ENCODE assay signal across 7 cellular contexts in genomic region chr16:29273298-29273907, GRCh38.
DNase-seq lines count a peak whose midpoint lies in the region; ATAC-seq, FAIRE-seq and TF ChIP-seq lines count a peak whose summit lies in the region.
"Not testable (repeated sequence)": the region's sequence is repeated elsewhere in the genome, so short reads cannot be mapped to it uniquely, and the experiment has no call there.

No MANE protein-coding gene starts in this region.

- H3K4me1 Mint-ChIP-seq in activated CD4-positive, alpha-beta T cell treated with anti-CD3 and anti-CD28 coated beads for 36 hours; stimulated activated naive B cell treated with anti-CD40 and anti-IgM and Interleukin-4, amounts not matched to agents 10 μg/mL and 1 μg/mL and 100 μg/mL, for 72 hours: not testable (repeated sequence)

- not testable (repeated sequence) for H3K23ac ChIP-seq in mesendoderm (ENCODE audit: low read length)

- 25% methylated on average over 5 of the region's 5 CpGs for WGBS in GM12878 (ENCODE audit: insufficient coverage, insufficient replicate concordance, low lambda C conversion rate, missing lambda C conversion rate)
- WGBS in mesendoderm (ENCODE audit: extremely low coverage, insufficient coverage, low lambda C conversion rate): 94% methylated on average over 3 of the region's 5 CpGs

- not testable (repeated sequence) for H3K27ac Mint-ChIP-seq in activated CD4-positive, alpha-beta T cell treated with anti-CD3 and anti-CD28 coated beads for 36 hours; stimulated activated naive B cell treated with anti-CD40 and anti-IgM and Interleukin-4, amounts not matched to agents 10 μg/mL and 1 μg/mL and 100 μg/mL, for 72 hours

- in situ Hi-C loops in GM12878 (cut with MboI): not testable (repeated sequence)

- not testable (repeated sequence) for H3K4me1 ChIP-seq in GM12878 (ENCODE audit: control insufficient read depth, insufficient read depth, low read length); mesendoderm (ENCODE audit: control insufficient read depth, low read depth, low read length)

- CTCF ChIA-PET in activated CD4-positive, alpha-beta T cell treated with anti-CD3 and anti-CD28 coated beads for 36 hours (lab: Charles Lee); GM12878 (lab: Yijun Ruan, JAX): not testable (repeated sequence)

- TF ChIP-seq CTCF in NB4 (IDR thresholded peaks at IDR 0.05; ENCODE audit: low read depth, low read length); GM12878 (IDR thresholded peaks at IDR 0.05 in 2 of 3, conservative IDR thresholded peaks at IDR 0.05 in 1 of 3; ENCODE audit: control insufficient read depth in 2 of 3, extremely low read depth in 1 of 3, insufficient read depth in 1 of 3, low read depth in 3 of 3, low read length in 3 of 3); fibroblast of pulmonary artery (IDR thresholded peaks at IDR 0.05; ENCODE audit: low read length, missing control alignments): not testable (repeated sequence)

- not testable (repeated sequence) for H3K27ac ChIP-seq in GM12878 (ENCODE audit: control insufficient read depth, insufficient read depth); mesendoderm (ENCODE audit: low read depth, low read length)

- SMC1A ChIA-PET in GM12878 (lab: Charles Lee; ENCODE audit: uncharacterized antibody, unreplicated experiment): not testable (repeated sequence)

- not testable (repeated sequence) for H2AK5ac ChIP-seq in mesendoderm (ENCODE audit: low read length)

- not testable (repeated sequence) for H4K5ac ChIP-seq in mesendoderm (ENCODE audit: low read length)

- RAD21 ChIA-PET in GM12878 (lab: Charles Lee; ENCODE audit: unreplicated experiment): not testable (repeated sequence)

- not testable (repeated sequence) for H3K9me3 Mint-ChIP-seq in activated CD4-positive, alpha-beta T cell treated with anti-CD3 and anti-CD28 coated beads for 36 hours (ENCODE audit: low read depth); stimulated activated naive B cell treated with anti-CD40 and anti-IgM and Interleukin-4, amounts not matched to agents 10 μg/mL and 1 μg/mL and 100 μg/mL, for 72 hours

- H3K79me1 ChIP-seq in mesendoderm (ENCODE audit: low read length): not testable (repeated sequence)

- H3K36me3 ChIP-seq in GM12878 (ENCODE audit: control insufficient read depth in 2 of 2, insufficient read depth in 2 of 2, low read length in 1 of 2); mesendoderm (ENCODE audit: control insufficient read depth, insufficient read depth, low read length): not testable (repeated sequence)

- not testable (repeated sequence) for H3K79me2 ChIP-seq in GM12878 (ENCODE audit: control insufficient read depth, insufficient read depth, low read length); mesendoderm (ENCODE audit: control insufficient read depth, insufficient read depth, low read length)

- not testable (repeated sequence) for H4K8ac ChIP-seq in mesendoderm (ENCODE audit: low read depth, low read length)

- not testable (repeated sequence) for H2AFZ ChIP-seq in GM12878 (ENCODE audit: control insufficient read depth, low read depth, low read length)

- intact Hi-C loops in activated CD4-positive, alpha-beta T cell treated with anti-CD3 and anti-CD28 coated beads for 36 hours (cut with DNase I, micrococcal nuclease); GM12878 (cut with micrococcal nuclease; ENCODE audit: unreplicated experiment): not testable (repeated sequence)

- H3K9me3 ChIP-seq in GM12878 (replicated peaks; ENCODE audit: control insufficient read depth, insufficient read depth, low read length): not testable (repeated sequence)

- not testable (repeated sequence) for H3K27me3 ChIP-seq in GM12878 (replicated peaks in 1 of 2; ENCODE audit: control insufficient read depth in 2 of 2, insufficient read depth in 2 of 2, low read length in 1 of 2); mesendoderm (ENCODE audit: insufficient read depth, low read length, poor library complexity)

- FAIRE-seq in GM12878 (lab: Jason Lieb, UNC): peak; percentile 47

- H3K36me3 Mint-ChIP-seq in activated CD4-positive, alpha-beta T cell treated with anti-CD3 and anti-CD28 coated beads for 36 hours (ENCODE audit: low read depth): not testable (repeated sequence)
- peaks cover 6 to 17% of the 10 kb centered on the region in 2 donors for H3K36me3 Mint-ChIP-seq in stimulated activated naive B cell treated with anti-CD40 and anti-IgM and Interleukin-4, amounts not matched to agents 10 μg/mL and 1 μg/mL and 100 μg/mL, for 72 hours

- H3K9ac ChIP-seq in GM12878 (ENCODE audit: control insufficient read depth, insufficient read depth, low read length); mesendoderm (ENCODE audit: low read length): not testable (repeated sequence)

- H3K4me2 ChIP-seq in GM12878 (ENCODE audit: control insufficient read depth, insufficient read depth); mesendoderm (ENCODE audit: low read length): not testable (repeated sequence)

- not testable (repeated sequence) for H3K27me3 Mint-ChIP-seq in activated CD4-positive, alpha-beta T cell treated with anti-CD3 and anti-CD28 coated beads for 36 hours; stimulated activated naive B cell treated with anti-CD40 and anti-IgM and Interleukin-4, amounts not matched to agents 10 μg/mL and 1 μg/mL and 100 μg/mL, for 72 hours

- H4K20me1 ChIP-seq in GM12878 (ENCODE audit: control insufficient read depth, insufficient read depth): not testable (repeated sequence)

- H3K4ac ChIP-seq in mesendoderm (ENCODE audit: low read depth, low read length): not testable (repeated sequence)

- not testable (repeated sequence) for TF ChIP-seq POLR2A in NB4 (IDR thresholded peaks at IDR 0.05; ENCODE audit: extremely low read depth, insufficient read length); GM12878 (IDR thresholded peaks at IDR 0.05; ENCODE audit: low read depth, low read length)

- ATAC-seq in activated CD4-positive, alpha-beta T cell treated with anti-CD3 and anti-CD28 coated beads for 36 hours: peak; percentile 88
- not testable (repeated sequence) for ATAC-seq in GM12878
- peak; percentile 59 to 62 for ATAC-seq in stimulated activated naive B cell treated with anti-CD40 and anti-IgM and Interleukin-4, amounts not matched to agents 10 μg/mL and 1 μg/mL and 100 μg/mL, for 72 hours (replicated peaks)

- H2BK5ac ChIP-seq in mesendoderm (ENCODE audit: low read length): not testable (repeated sequence)

- not testable (repeated sequence) for TF ChIP-seq RAD21 in GM12878 (IDR thresholded peaks at IDR 0.05; ENCODE audit: insufficient read depth, low read depth, low read length)

- DNase-seq in H4 (ENCODE audit: low spot score): peak; percentile 31
- peak; percentile 10 for DNase-seq in NB4 (ENCODE audit: low read depth)
- DNase-seq in activated CD4-positive, alpha-beta T cell treated with anti-CD3 and anti-CD28 coated beads for 36 hours: peak; percentile 25
- DNase-seq in GM12878 (ENCODE audit: low read depth, low spot score); stimulated activated naive B cell treated with anti-CD40 and anti-IgM and Interleukin-4, amounts not matched to agents 10 μg/mL and 1 μg/mL and 100 μg/mL, for 72 hours: not testable (repeated sequence)
- peak; percentile 29 for DNase-seq in fibroblast of pulmonary artery (ENCODE audit: low read depth)
- DNase-seq in mesendoderm: peak; percentile 46

- BruUV-seq in GM12878 (replicated peaks; lab: Mats Ljungman, UMichigan): not testable (repeated sequence)

- not testable (repeated sequence) for TF ChIP-seq EP300 in GM12878 (IDR thresholded peaks at IDR 0.05; ENCODE audit: borderline replicate concordance in 1 of 2, control insufficient read depth in 1 of 2, low read depth in 2 of 2, low read length in 2 of 2)

- H2BK120ac ChIP-seq in mesendoderm (ENCODE audit: low read depth, low read length): not testable (repeated sequence)

- not testable (repeated sequence) for H3K18ac ChIP-seq in mesendoderm (ENCODE audit: low read length)

- POLR2A ChIA-PET in activated CD4-positive, alpha-beta T cell treated with anti-CD3 and anti-CD28 coated beads for 36 hours (lab: Charles Lee); GM12878 (lab: Charles Lee): not testable (repeated sequence)

- H2BK15ac ChIP-seq in mesendoderm (replicated peaks; ENCODE audit: low read depth): not testable (repeated sequence)

- not testable (repeated sequence) for H3K56ac ChIP-seq in mesendoderm (ENCODE audit: low read length)

- not testable (repeated sequence) for H3K4me3 Mint-ChIP-seq in activated CD4-positive, alpha-beta T cell treated with anti-CD3 and anti-CD28 coated beads for 36 hours; stimulated activated naive B cell treated with anti-CD40 and anti-IgM and Interleukin-4, amounts not matched to agents 10 μg/mL and 1 μg/mL and 100 μg/mL, for 72 hours

- not testable (repeated sequence) for H3K4me3 ChIP-seq in NB4 (ENCODE audit: low read depth, low read length); GM12878; fibroblast of pulmonary artery (replicated peaks; ENCODE audit: low read depth, low read length); mesendoderm (ENCODE audit: low read length)

TF ChIP-seq in GM12878, 131 proteins besides CTCF, POLR2A, EP300 and RAD21 (continues in another document):
- TF ChIP-seq ZNF24 (IDR thresholded peaks at IDR 0.05): peak; percentile 97
- TF ChIP-seq, protein P1, sequence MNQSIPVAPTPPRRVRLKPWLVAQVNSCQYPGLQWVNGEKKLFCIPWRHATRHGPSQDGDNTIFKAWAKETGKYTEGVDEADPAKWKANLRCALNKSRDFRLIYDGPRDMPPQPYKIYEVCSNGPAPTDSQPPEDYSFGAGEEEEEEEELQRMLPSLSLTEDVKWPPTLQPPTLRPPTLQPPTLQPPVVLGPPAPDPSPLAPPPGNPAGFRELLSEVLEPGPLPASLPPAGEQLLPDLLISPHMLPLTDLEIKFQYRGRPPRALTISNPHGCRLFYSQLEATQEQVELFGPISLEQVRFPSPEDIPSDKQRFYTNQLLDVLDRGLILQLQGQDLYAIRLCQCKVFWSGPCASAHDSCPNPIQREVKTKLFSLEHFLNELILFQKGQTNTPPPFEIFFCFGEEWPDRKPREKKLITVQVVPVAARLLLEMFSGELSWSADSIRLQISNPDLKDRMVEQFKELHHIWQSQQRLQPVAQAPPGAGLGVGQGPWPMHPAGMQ (IDR thresholded peaks at IDR 0.05; ENCODE audit: borderline replicate concordance): 0 out of 2 replicates have a peak, but pooled peaks have one; percentile 5
